30 cellular contexts compared by ENCODE assay signal in genomic region chr18:63031439-63031838, GRCh38.
"Had no signal": no experiment of that assay in that cellular context is flagged by ENCODE, and none has a peak within 500 bp of the region (broad histone marks: within the 10 kb centered on the region; RNA-seq: fewer than 3 reads in every experiment).

No MANE protein-coding gene starts in this region.

- H3K4me1 ChIP-seq: body of pancreas, esophagus muscularis mucosa, foreskin keratinocyte, gastrocnemius medialis, heart left ventricle had no signal

- H3K4me3 ChIP-seq: body of pancreas, esophagus muscularis mucosa, gastrocnemius medialis, heart left ventricle had no signal

- H3K9me3 ChIP-seq: body of pancreas, esophagus muscularis mucosa, gastrocnemius medialis, heart left ventricle had no signal

- H3K27ac ChIP-seq: body of pancreas, esophagus muscularis mucosa, foreskin keratinocyte, gastrocnemius medialis, heart left ventricle, WERI-Rb-1 had no signal

- ATAC-seq: activated CD4-positive, CD25-positive, alpha-beta regulatory T cell treated with anti-CD3 and anti-CD28 coated beads, Interleukin-2, amount 50 U/mL, for 24 hours; activated CD8-positive, alpha-beta T cell treated with anti-CD3 and anti-CD28 coated beads for 36 hours; activated T-cell treated with anti-CD3 and anti-CD28 coated beads, Interleukin-2, amount 50 U/mL, for 4 hours; activated T-helper 17 cell treated with anti-CD3 and anti-CD28 coated beads, Interleukin-2, amount 50 U/mL, for 72 hours; body of pancreas; effector memory CD8-positive, alpha-beta T cell; foreskin keratinocyte; gastrocnemius medialis; heart left ventricle had no signal

- DNase-seq: activated B cell treated with CpG ODN at 0.5 μM for 24 hours; activated CD4-positive, alpha-beta T cell treated with anti-CD3 and anti-CD28 coated beads for 48 hours; activated CD4-positive, alpha-beta T cell treated with anti-CD3 and anti-CD28 coated beads, Interleukin-2, amount 50 U/mL, for 1 hour; activated CD4-positive, alpha-beta T cell treated with anti-CD3 and anti-CD28 coated beads, Interleukin-2, amount 50 U/mL, for 48 hours; activated CD8-positive, alpha-beta memory T cell treated with anti-CD3 and anti-CD28 coated beads for 24 hours; activated CD8-positive, alpha-beta T cell treated with anti-CD3 and anti-CD28 coated beads for 36 hours; activated effector memory CD4-positive, alpha-beta T cell treated with Interleukin-2 at 50 U/mL for 16 hours; activated gamma-delta T cell treated with Interleukin-2 at 50 U/mL for 16 hours; activated naive CD4-positive, alpha-beta T cell treated with anti-CD3 and anti-CD28 coated beads, Interleukin-2, amount 50 U/mL, for 16 hours; activated naive CD4-positive, alpha-beta T cell treated with Interleukin-2 at 50 U/mL for 16 hours; activated T-cell treated with anti-CD3 and anti-CD28 coated beads, Interleukin-2, amount 50 U/mL, for 4 hours; amygdala; aorta; body of pancreas; caudate nucleus; cortex of kidney; dermis blood vessel endothelial cell; effector CD4-positive, alpha-beta T cell; effector memory CD8-positive, alpha-beta T cell; erythroblast; foreskin keratinocyte; gastrocnemius medialis; glutamatergic neuron; heart left ventricle; hypothalamus; T1000; WERI-Rb-1 had no signal

- H3K27me3 ChIP-seq: body of pancreas, esophagus muscularis mucosa, gastrocnemius medialis, heart left ventricle had no signal
